Comparison of ENCODE assay signal across 11 cellular contexts in the genomic region with DNA sequence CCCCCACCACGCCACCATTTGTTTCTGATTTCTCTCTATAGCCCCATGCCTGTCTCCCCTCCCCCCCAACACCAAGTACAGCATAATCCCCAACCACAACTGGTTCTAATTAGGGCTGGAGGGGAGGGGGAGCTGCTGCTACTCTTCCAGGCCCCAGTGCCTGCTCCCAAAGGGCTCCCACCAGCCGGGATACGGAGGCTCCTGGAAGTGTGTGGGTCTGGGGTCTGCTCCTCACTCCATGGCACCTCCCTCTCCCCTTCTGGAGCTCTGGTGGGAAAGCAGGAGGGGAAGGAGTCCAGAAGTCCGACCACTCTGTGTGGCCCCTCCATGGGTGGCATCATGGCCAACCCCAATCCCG. TPM values are rescaled to one million over a fixed set of nuclear protein-coding genes. Genes with fewer than 3 reads are reported as not detected.
DNase-seq lines count a peak whose midpoint lies in the region; ATAC-seq, FAIRE-seq and TF ChIP-seq lines count a peak whose summit lies in the region.
"Had no signal": no experiment of that assay in that cellular context is flagged by ENCODE, and none has a peak within 500 bp of the region (broad histone marks: within the 10 kb centered on the region; RNA-seq: fewer than 3 reads in every experiment).

No MANE protein-coding gene starts in this region.

- no peak overlapping the region for H3K27ac Mint-ChIP-seq in MCF 10A (ENCODE audit: low read depth, unreplicated experiment)
- H3K27ac Mint-ChIP-seq in astrocyte (ENCODE audit: unreplicated experiment) = peak overlapping the region; percentile 72
- H3K27ac Mint-ChIP-seq in mesothelial cell of epicardium = peak overlapping the region; percentile 97
- no peak overlapping the region for H3K27ac Mint-ChIP-seq in stimulated activated memory B cell treated with anti-CD40 and anti-IgM and Interleukin-4, amounts not matched to agents 10 μg/mL and 1 μg/mL and 100 μg/mL, for 72 hours

- no peak for FAIRE-seq in astrocyte (lab: Jason Lieb, UNC)

- H3K9me3 Mint-ChIP-seq in MCF 10A (ENCODE audit: unreplicated experiment) (no peaks in the 10 kb centered on the region), astrocyte (ENCODE audit: unreplicated experiment) (no peaks in the 10 kb centered on the region), mesothelial cell of epicardium (no peaks in the 10 kb centered on the region)
- no peaks in the 10 kb centered on the region for H3K9me3 Mint-ChIP-seq in stimulated activated memory B cell treated with anti-CD40 and anti-IgM and Interleukin-4, amounts not matched to agents 10 μg/mL and 1 μg/mL and 100 μg/mL, for 72 hours

- H3K4me3 ChIP-seq in breast epithelium = peak overlapping the region in 1 of 3 donors; percentile 34
- no peak overlapping the region for H3K4me3 ChIP-seq in astrocyte (ENCODE audit: insufficient read depth, low read depth, low read length)
- H3K4me3 ChIP-seq in upper lobe of left lung = no peak overlapping the region

- no peak for DNase-seq in breast epithelium (ENCODE audit: low spot score in 2 of 2)
- no peak for DNase-seq in MCF 10A (ENCODE audit: unreplicated experiment)
- no peak for DNase-seq in astrocyte (ENCODE audit: low read depth)
- no peak for DNase-seq in mesothelial cell of epicardium (ENCODE audit: low spot score in 2 of 2, unreplicated experiment in 2 of 2)
- DNase-seq in upper lobe of left lung = no peak

- H3K4me3 Mint-ChIP-seq in MCF 10A (ENCODE audit: unreplicated experiment) (no peak overlapping the region), astrocyte (ENCODE audit: unreplicated experiment) (peak overlapping the region; percentile 42), mesothelial cell of epicardium (peak overlapping the region; percentile 41)
- H3K4me3 Mint-ChIP-seq in stimulated activated memory B cell treated with anti-CD40 and anti-IgM and Interleukin-4, amounts not matched to agents 10 μg/mL and 1 μg/mL and 100 μg/mL, for 72 hours = no peak overlapping the region

- H3K27me3 ChIP-seq in breast epithelium (no peaks in the 10 kb centered on the region), astrocyte (ENCODE audit: insufficient read depth, low read length) (no peaks in the 10 kb centered on the region), upper lobe of left lung (no peaks in the 10 kb centered on the region)

- ATAC-seq in upper lobe of left lung (ENCODE audit: low FRiP score in 2 of 2) = no peak
- ATAC-seq in GM19351 (IDR thresholded peaks at IDR 0.05; ENCODE audit: unreplicated experiment) = no peak
- ATAC-seq in HG02610 (IDR thresholded peaks at IDR 0.05; ENCODE audit: unreplicated experiment) = no peak
- ATAC-seq in stimulated activated memory B cell treated with anti-CD40 and anti-IgM and Interleukin-4, amounts not matched to agents 10 μg/mL and 1 μg/mL and 100 μg/mL, for 72 hours = no peak

- H3K27me3 Mint-ChIP-seq in MCF 10A (ENCODE audit: insufficient read depth, unreplicated experiment) (no peaks in the 10 kb centered on the region), astrocyte (ENCODE audit: low read depth, unreplicated experiment) (no peaks in the 10 kb centered on the region), mesothelial cell of epicardium (ENCODE audit: low read depth) (no peaks in the 10 kb centered on the region)
- H3K27me3 Mint-ChIP-seq in stimulated activated memory B cell treated with anti-CD40 and anti-IgM and Interleukin-4, amounts not matched to agents 10 μg/mL and 1 μg/mL and 100 μg/mL, for 72 hours = no peaks in the 10 kb centered on the region

- H3K4me1 Mint-ChIP-seq in MCF 10A (ENCODE audit: insufficient read depth, unreplicated experiment) (peaks cover 49% of the 10 kb centered on the region), astrocyte (ENCODE audit: low read depth, unreplicated experiment) (peaks cover 47% of the 10 kb centered on the region), mesothelial cell of epicardium (peaks cover 45% of the 10 kb centered on the region)
- H3K4me1 Mint-ChIP-seq in stimulated activated memory B cell treated with anti-CD40 and anti-IgM and Interleukin-4, amounts not matched to agents 10 μg/mL and 1 μg/mL and 100 μg/mL, for 72 hours = peaks cover 43% of the 10 kb centered on the region

- TF ChIP-seq POLR2A in breast epithelium (IDR thresholded peaks at IDR 0.05) = no peak
- TF ChIP-seq POLR2A in upper lobe of left lung (IDR thresholded peaks at IDR 0.05) = no peak

- no peak overlapping the region for H3K9ac ChIP-seq in astrocyte (ENCODE audit: low read length)
- H3K9ac ChIP-seq: KMS-11 had no signal

- WGBS in upper lobe of left lung, 2 donors = 74 to 90% methylated on average over 4 to 5 of the region's 5 CpGs

- H3K36me3 Mint-ChIP-seq in MCF 10A (ENCODE audit: insufficient read depth, unreplicated experiment) (peaks cover 56% of the 10 kb centered on the region), astrocyte (ENCODE audit: low read depth, unreplicated experiment) (peaks cover 8% of the 10 kb centered on the region), mesothelial cell of epicardium (peaks cover 3% of the 10 kb centered on the region)
- H3K36me3 Mint-ChIP-seq in stimulated activated memory B cell treated with anti-CD40 and anti-IgM and Interleukin-4, amounts not matched to agents 10 μg/mL and 1 μg/mL and 100 μg/mL, for 72 hours = peaks cover 21% of the 10 kb centered on the region

- TF ChIP-seq EP300 in upper lobe of left lung (IDR thresholded peaks at IDR 0.05) = no peak

- CTCF ChIA-PET in MCF 10A (lab: Yijun Ruan, JAX) = interaction anchor here (0.7 to 1.8 kb wide), 7 partner anchors 10 to 313 kb away, joined by 3 to 7 read pairs (median 4); a partner anchor contains a TSS

- no peak overlapping the region for H2AFZ ChIP-seq in astrocyte (ENCODE audit: low read depth, low read length)

- peaks cover 36 to 45% of the 10 kb centered on the region in 2 donors for H3K4me1 ChIP-seq in breast epithelium
- peaks cover 54% of the 10 kb centered on the region for H3K4me1 ChIP-seq in astrocyte (ENCODE audit: insufficient read depth, low read length)
- peaks cover 57 to 63% (median 58%) of the 10 kb centered on the region in 4 donors for H3K4me1 ChIP-seq in upper lobe of left lung

- peaks cover 70% of the 10 kb centered on the region for H3K79me2 ChIP-seq in astrocyte (ENCODE audit: insufficient read depth, low read length)

- intact Hi-C loops in breast epithelium (cut with DNase I; ENCODE audit: low total_unique reads) = no loop called here
- intact Hi-C loops in MCF 10A (cut with micrococcal nuclease) = loop anchor here (1.0 to 5.0 kb wide), 4 partner anchors 21 to 217 kb away; a partner anchor contains a TSS

- H3K27ac ChIP-seq in breast epithelium (peak overlapping the region; percentile 96 to 100), astrocyte (ENCODE audit: low read depth, low read length) (no peak overlapping the region), upper lobe of left lung (peak overlapping the region; percentile 11 to 98 (median 97))
- H3K27ac ChIP-seq: KMS-11 had no signal

- no peaks in the 10 kb centered on the region for H3K9me3 ChIP-seq in breast epithelium
- H3K9me3 ChIP-seq in astrocyte (ENCODE audit: insufficient read depth, low read depth, low read length) = no peaks in the 10 kb centered on the region
- H3K9me3 ChIP-seq in upper lobe of left lung = no peaks in the 10 kb centered on the region

- TF ChIP-seq CTCF in breast epithelium (IDR thresholded peaks at IDR 0.05) = no peak
- no peak for TF ChIP-seq CTCF in MCF 10A (IDR thresholded peaks at IDR 0.05; ENCODE audit: unreplicated experiment)
- TF ChIP-seq CTCF in astrocyte (IDR thresholded peaks at IDR 0.05; ENCODE audit: insufficient read depth, low read depth, low read length) = no peak
- TF ChIP-seq CTCF in mesothelial cell of epicardium (IDR thresholded peaks at IDR 0.05; ENCODE audit: unreplicated experiment) = no peak
- TF ChIP-seq CTCF in upper lobe of left lung (IDR thresholded peaks at IDR 0.05) = no peak

- peaks cover 48% of the 10 kb centered on the region for H4K20me1 ChIP-seq in astrocyte (ENCODE audit: insufficient read depth, low read length)

- H3K36me3 ChIP-seq in breast epithelium = peaks cover 7% of the 10 kb centered on the region
- H3K36me3 ChIP-seq in astrocyte (ENCODE audit: insufficient read depth, low read length) = peaks cover 24% of the 10 kb centered on the region
- H3K36me3 ChIP-seq in upper lobe of left lung = peaks cover 6 to 56% (median 36%) of the 10 kb centered on the region in 4 donors

- no TSS peak for BruUV-seq in MCF 10A (replicated peaks; lab: Mats Ljungman, UMichigan)

- POLR2A ChIA-PET in MCF 10A (lab: Yijun Ruan, JAX) = interaction anchor here (0.6 kb wide), 1 partner anchor 647 kb away, joined by 3 read pairs; no protein-coding TSS in a partner anchor

- peak overlapping the region; percentile 50 for H3K4me2 ChIP-seq in astrocyte (ENCODE audit: low read length)
- H3K4me2 ChIP-seq: KMS-11 had no signal

RNA-seq across cellular contexts. Expression of a gene that starts 18.0 kb away (rescaled TPM):
- 10 to 100 TPM; 13.2 to 15.4 (median 13.3) TPM for total RNA-seq in breast epithelium
- total RNA-seq in MCF 10A (2022) = 91.6 and 121 TPM in 2 replicates
- 128 and 138 TPM in 2 replicates for total RNA-seq in astrocyte
- 88.6 to 92.4 TPM (median 91.7 TPM) in 3 replicates for total RNA-seq in mesothelial cell of epicardium
- total RNA-seq in upper lobe of left lung = 10 to 100 TPM; 28.7 to 70.2 (median 66.4) TPM

RNA-seq across cellular contexts. Expression of a gene that starts 24.0 kb away (rescaled TPM):
- total RNA-seq in breast epithelium (not detected), MCF 10A (2022) (not detected in 2 replicates), astrocyte (0.07 and 0.12 TPM in 2 replicates), mesothelial cell of epicardium (not detected in 3 replicates), upper lobe of left lung (under 1 TPM in 4 of 6 donors, not detected in 2; under 0.01 to 0.17 (median 0.16) TPM)
- total RNA-seq: dermis blood vessel endothelial cell, lung microvascular endothelial cell had no signal

RNA-seq across cellular contexts. Expression of a gene that starts 48.4 kb away (rescaled TPM):
- total RNA-seq in breast epithelium (not detected), MCF 10A (2022) (not detected in 2 replicates), astrocyte (0.43 TPM in 1 of 2 replicates, not detected in the other), mesothelial cell of epicardium (2.2 to 3.0 TPM (median 2.7 TPM) in 3 replicates), upper lobe of left lung (not detected)
- total RNA-seq: dermis blood vessel endothelial cell, lung microvascular endothelial cell had no signal

Comparison
In these comparisons a context has a peak if more than half of its experiments do, and no peak if none do; other contexts are left out.
1. H3K27ac Mint-ChIP-seq: peak in astrocyte (single experiment) and mesothelial cell of epicardium (single experiment); none in MCF 10A (single experiment) and stimulated activated memory B cell treated with anti-CD40 and anti-IgM and Interleukin-4, amounts not matched to agents 10 μg/mL and 1 μg/mL and 100 μg/mL, for 72 hours (single experiment).
2. H3K4me3 Mint-ChIP-seq: peak in astrocyte (single experiment) and mesothelial cell of epicardium (single experiment); none in MCF 10A (single experiment) and stimulated activated memory B cell treated with anti-CD40 and anti-IgM and Interleukin-4, amounts not matched to agents 10 μg/mL and 1 μg/mL and 100 μg/mL, for 72 hours (single experiment).